Comparison of ENCODE assay signal across 8 cellular contexts in the genomic region with DNA sequence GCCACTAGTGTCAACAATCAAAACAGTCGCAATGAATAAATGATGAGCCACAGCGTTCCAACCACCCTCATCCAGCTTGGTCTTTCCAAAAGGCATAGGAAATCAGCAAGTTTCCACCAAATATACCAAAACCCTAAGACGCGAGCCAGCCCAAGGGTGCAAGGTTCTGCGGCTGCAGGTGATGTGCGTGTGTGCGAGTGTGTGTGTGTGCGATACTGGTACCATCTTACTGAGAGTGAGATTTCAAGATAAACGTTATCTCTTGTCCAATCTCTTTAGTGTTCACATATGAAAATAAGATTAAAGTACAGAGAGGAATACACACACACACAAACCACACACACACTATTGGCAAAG. TPM values are rescaled to one million over a fixed set of nuclear protein-coding genes. Genes with fewer than 3 reads are reported as not detected.
DNase-seq lines count a peak whose midpoint lies in the region; ATAC-seq and TF ChIP-seq lines count a peak whose summit lies in the region.
"Had no signal": no experiment of that assay in that cellular context is flagged by ENCODE, and none has a peak within 500 bp of the region (broad histone marks: within the 10 kb centered on the region; RNA-seq: fewer than 3 reads in every experiment).

No MANE protein-coding gene starts in this region.

- 60% methylated on average over 9 of the region's 9 CpGs; no CpG with 5 or more reads in 1 of the 2 donors for WGBS in transverse colon (ENCODE audit: low coverage in 1 of 2), 2 donors
- WGBS in body of pancreas, 2 donors = 41 to 51% methylated on average over 9 of the region's 9 CpGs

- DNase-seq in MG63 (no peak), coronary artery (ENCODE audit: low spot score) (no peak), transverse colon (no peak), NCI-H2029 treated with DMSO at 0.1 percent for 48 hours (lab: John Stamatoyannopoulos, UW) (no peak), body of pancreas (no peak), CD14-positive monocyte (ENCODE audit: low spot score) (no peak)
- DNase-seq: activated T-cell treated with anti-CD3 and anti-CD28 coated beads, Interleukin-2, amount 50 U/mL, for 24 hours had no signal

- in situ Hi-C loops in transverse colon (cut with MboI; ENCODE audit: low pct_ligation_motif_present in 1 of 4, low pct_unique_long_range_greater_than_20kb in 1 of 4, low sequenced_read_pairs in 3 of 4) = no loop called here

- H3K9me3 ChIP-seq in MG63 (no peaks in the 10 kb centered on the region), muscle layer of colon (ENCODE audit: low read length) (no peaks in the 10 kb centered on the region), transverse colon (no peaks in the 10 kb centered on the region), body of pancreas (no peaks in the 10 kb centered on the region)

- TF ChIP-seq CTCF in coronary artery (IDR thresholded peaks at IDR 0.05) (no peak), transverse colon (IDR thresholded peaks at IDR 0.05) (no peak), body of pancreas (IDR thresholded peaks at IDR 0.05) (peak in 2 of 7 experiments; percentile 3 to 23), CD14-positive monocyte (IDR thresholded peaks at IDR 0.05) (no peak)

- intact Hi-C loops in transverse colon (cut with DNase I; ENCODE audit: low total_unique reads) (no loop called here), body of pancreas (cut with DNase I) (no loop called here), CD14-positive monocyte (cut with micrococcal nuclease) (no loop called here)

- peak overlapping the region in 1 of 2 donors; percentile 76 for H3K4me3 Mint-ChIP-seq in CD14-positive monocyte
- H3K4me3 Mint-ChIP-seq: activated T-cell treated with anti-CD3 and anti-CD28 coated beads, Interleukin-2, amount 50 U/mL, for 24 hours had no signal

- no peak overlapping the region for H3K9ac ChIP-seq in muscle layer of colon (ENCODE audit: low read length)

- TF ChIP-seq EP300 in transverse colon (IDR thresholded peaks at IDR 0.05; ENCODE audit: low read depth) = no peak

- no peak overlapping the region for H3K27ac Mint-ChIP-seq in CD14-positive monocyte
- H3K27ac Mint-ChIP-seq: activated T-cell treated with anti-CD3 and anti-CD28 coated beads, Interleukin-2, amount 50 U/mL, for 24 hours had no signal

- peak overlapping the region; percentile 56 for H3K4me3 ChIP-seq in MG63
- peak overlapping the region; percentile 89 for H3K4me3 ChIP-seq in coronary artery
- H3K4me3 ChIP-seq in muscle layer of colon (ENCODE audit: low read depth in 1 of 2, low read length in 2 of 2) = peak overlapping the region; percentile 57 to 83
- H3K4me3 ChIP-seq in transverse colon = peak overlapping the region in 3 of 4 donors; percentile 33 to 46 (median 39)
- H3K4me3 ChIP-seq in body of pancreas = no peak overlapping the region

- H3K9me3 Mint-ChIP-seq in CD14-positive monocyte = peaks cover 0 to 20% (median 12%) of the 10 kb centered on the region in 7 donors
- H3K9me3 Mint-ChIP-seq: activated T-cell treated with anti-CD3 and anti-CD28 coated beads, Interleukin-2, amount 50 U/mL, for 24 hours had no signal

- H3K36me3 ChIP-seq in MG63 (no peaks in the 10 kb centered on the region), muscle layer of colon (ENCODE audit: insufficient read depth, low read length) (no peaks in the 10 kb centered on the region), transverse colon (no peaks in the 10 kb centered on the region), body of pancreas (replicated peaks in 1 of 2; ENCODE audit: insufficient read depth in 1 of 2, low read depth in 2 of 2) (no peaks in the 10 kb centered on the region)

- no peak for ATAC-seq in body of pancreas

- H3K4me1 Mint-ChIP-seq in CD14-positive monocyte = no peaks in the 10 kb centered on the region

- H3K27me3 Mint-ChIP-seq in CD14-positive monocyte (ENCODE audit: low read depth in 3 of 3) = peaks cover 34 to 41% (median 35%) of the 10 kb centered on the region in 3 donors

- H3K36me3 Mint-ChIP-seq in CD14-positive monocyte = peaks cover 0 to 4% of the 10 kb centered on the region in 2 donors

- H3K27me3 ChIP-seq in MG63 (no peaks in the 10 kb centered on the region), muscle layer of colon (ENCODE audit: control insufficient read depth in 1 of 2, insufficient read depth in 2 of 2, low read length in 2 of 2) (no peaks in the 10 kb centered on the region), transverse colon (peaks cover 30% of the 10 kb centered on the region), body of pancreas (no peaks in the 10 kb centered on the region)

- no peaks in the 10 kb centered on the region for H3K4me1 ChIP-seq in muscle layer of colon (ENCODE audit: insufficient read depth, low read length)
- H3K4me1 ChIP-seq in transverse colon = peaks cover 0 to 4% (median 0%) of the 10 kb centered on the region in 4 donors
- peaks cover 17% of the 10 kb centered on the region for H3K4me1 ChIP-seq in body of pancreas

- H3K27ac ChIP-seq in coronary artery (peak overlapping the region in 1 of 2 donors; percentile 80), muscle layer of colon (ENCODE audit: low read depth, low read length) (no peak overlapping the region), transverse colon (peak overlapping the region in 2 of 4 donors; percentile 72 to 74), body of pancreas (no peak overlapping the region)

- TF ChIP-seq POLR2A in transverse colon (IDR thresholded peaks at IDR 0.05) = no peak
- TF ChIP-seq POLR2A in body of pancreas (IDR thresholded peaks at IDR 0.05) = no peak

RNA-seq across cellular contexts. Expression of a gene that starts 0.9 kb away (rescaled TPM):
- 2.4 and 13.3 TPM in 2 replicates for total RNA-seq in MG63 (2014; rRNA removed; shearing (Covaris generic); ENCODE audit: low replicate concordance)
- total RNA-seq in transverse colon = 1 to 10 TPM in 1 of 4 donors, under 1 TPM in 2, not detected in 1; 0.20 to 2.2 (median 0.68) TPM
- total RNA-seq in body of pancreas = 1 to 10 TPM in 1 of 2 donors, under 1 TPM in 1; 0.33 to 2.6 TPM
- polyA plus RNA-seq in CD14-positive monocyte = not detected

Comparison
In these comparisons a context has a peak if more than half of its experiments do, and no peak if none do; other contexts are left out.
1. H3K4me3 ChIP-seq: peak in MG63 (single experiment), coronary artery (single experiment), muscle layer of colon (2 of 2) and transverse colon (3 of 4); none in body of pancreas (0 of 2).